ENCODE assay signal across 8 cellular contexts in the genomic region with DNA sequence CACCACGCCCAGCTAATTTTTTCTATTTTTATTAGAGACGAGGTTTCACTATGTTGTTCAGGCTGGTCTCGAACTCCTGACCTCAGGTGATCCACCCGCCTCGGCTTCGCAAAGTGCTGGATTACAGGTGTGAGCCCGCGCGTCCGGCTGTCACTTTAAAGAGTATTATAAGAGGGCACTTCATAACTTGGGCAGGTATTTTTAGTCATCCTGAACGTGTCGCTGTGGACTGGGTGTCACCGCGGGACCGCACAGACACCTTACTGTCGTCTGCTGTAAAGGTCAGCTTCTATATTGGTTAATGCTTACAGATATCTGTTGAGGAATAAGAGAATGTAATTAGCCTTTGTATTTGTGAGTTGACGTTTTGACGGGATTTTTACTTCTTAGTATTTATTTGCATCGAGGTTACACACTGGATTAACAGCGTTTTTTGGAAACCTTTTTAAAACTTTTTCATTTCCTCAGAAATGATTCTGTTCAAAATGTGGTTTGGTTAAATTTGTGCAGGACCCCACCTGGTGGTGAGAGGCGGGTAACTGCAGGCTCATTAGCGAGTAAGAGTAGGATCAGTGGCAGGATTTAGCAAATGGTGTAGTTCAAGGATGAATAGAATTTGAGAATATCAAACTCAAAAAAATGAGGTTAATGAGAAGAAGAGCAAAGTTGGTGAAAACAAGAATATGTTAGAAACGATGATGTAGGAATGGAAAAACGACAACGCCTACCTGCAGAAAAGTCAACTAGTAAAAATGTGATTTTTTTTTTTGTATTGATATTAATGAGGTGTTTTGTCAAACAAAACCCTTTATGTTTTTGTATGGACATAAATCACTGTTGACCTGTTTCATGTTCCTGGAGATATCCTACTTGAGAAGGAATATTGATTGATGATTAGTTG. TPM values are rescaled to one million over a fixed set of nuclear protein-coding genes. Genes with fewer than 3 reads are reported as not detected.
DNase-seq lines count a peak whose midpoint lies in the region; TF ChIP-seq lines count a peak whose summit lies in the region.

No MANE protein-coding gene starts in this region.

- H3K27me3 Mint-ChIP-seq in T-helper 2 cell treated with Interferon-gamma antibody and Interleukin-4, amounts not matched to agents 5 μg/mL and 100 μg/mL, for 36 hours (ENCODE audit: low read depth), result peaks cover 7% of the 10 kb centered on the region

- no peak overlapping the region for H3K4me3 ChIP-seq in GM12875 (ENCODE audit: low read depth, low read length)
- no peak overlapping the region for H3K4me3 ChIP-seq in astrocyte of the cerebellum (ENCODE audit: low read depth, low read length)
- no peak overlapping the region for H3K4me3 ChIP-seq in hepatocyte
- peak overlapping the region in 2 of 3 donors; percentile 38 to 41 for H3K4me3 ChIP-seq in skeletal muscle tissue (ENCODE audit: low read length in 3 of 3)

- no peaks in the 10 kb centered on the region for H3K36me3 ChIP-seq in hepatocyte (replicated peaks; ENCODE audit: insufficient read depth, low read depth)
- no peaks in the 10 kb centered on the region for H3K36me3 ChIP-seq in skeletal muscle tissue (ENCODE audit: control insufficient read depth in 3 of 3, insufficient read depth in 3 of 3, low read length in 3 of 3)

- H3K27me3 ChIP-seq in hepatocyte, result no peaks in the 10 kb centered on the region
- H3K27me3 ChIP-seq in skeletal muscle tissue (ENCODE audit: control insufficient read depth in 3 of 3, insufficient read depth in 3 of 3, low read length in 3 of 3), result no peaks in the 10 kb centered on the region

- H3K36me3 Mint-ChIP-seq in T-helper 2 cell treated with Interferon-gamma antibody and Interleukin-4, amounts not matched to agents 5 μg/mL and 100 μg/mL, for 36 hours (ENCODE audit: low read depth), result peaks cover 23% of the 10 kb centered on the region

- peaks cover 76% of the 10 kb centered on the region for H4K20me1 ChIP-seq in hepatocyte (ENCODE audit: insufficient read depth, poor library complexity, severe bottlenecking)

- H3K27ac ChIP-seq in hepatocyte (peak overlapping the region; percentile 24), skeletal muscle tissue (ENCODE audit: low read depth, low read length) (peak overlapping the region; percentile 92)

- H3K4me3 Mint-ChIP-seq in T-helper 2 cell treated with Interferon-gamma antibody and Interleukin-4, amounts not matched to agents 5 μg/mL and 100 μg/mL, for 36 hours, result peak overlapping the region; percentile 97

- peak; percentile 76; the same call in 1 of the 2 replicates for TF ChIP-seq CTCF in GM12875 (IDR thresholded peaks at IDR 0.05; ENCODE audit: borderline replicate concordance, insufficient read depth, low read depth, low read length)
- peak; percentile 92 for TF ChIP-seq CTCF in LNCAP (IDR thresholded peaks at IDR 0.05)
- TF ChIP-seq CTCF in astrocyte of the cerebellum (IDR thresholded peaks at IDR 0.05; ENCODE audit: low read depth, low read length, missing control alignments), result peak; percentile 95
- peak; percentile 84 for TF ChIP-seq CTCF in hepatocyte (IDR thresholded peaks at IDR 0.05; ENCODE audit: poor library complexity)

- H3K27ac Mint-ChIP-seq in T-helper 2 cell treated with Interferon-gamma antibody and Interleukin-4, amounts not matched to agents 5 μg/mL and 100 μg/mL, for 36 hours, result peak overlapping the region; percentile 6

- peaks cover 24% of the 10 kb centered on the region for H3K4me1 Mint-ChIP-seq in T-helper 2 cell treated with Interferon-gamma antibody and Interleukin-4, amounts not matched to agents 5 μg/mL and 100 μg/mL, for 36 hours (ENCODE audit: low read depth)

- no peak overlapping the region for H2AFZ ChIP-seq in hepatocyte

- WGBS in hepatocyte (ENCODE audit: low lambda C conversion rate, missing lambda C conversion rate), result 56% methylated on average over 25 of the region's 25 CpGs

- in situ Hi-C loops in ACHN (cut with HindIII; ENCODE audit: low pct_ligation_motif_present, low pct_unique_long_range_greater_than_20kb, low sequenced_read_pairs), result no loop called here
- in situ Hi-C loops in astrocyte of the cerebellum (cut with HindIII; ENCODE audit: low sequenced_read_pairs), result loop anchor here (10.0 kb wide), 1 partner anchor 45 kb away; no protein-coding TSS in a partner anchor

- H3K79me2 ChIP-seq in hepatocyte, result peaks cover 76% of the 10 kb centered on the region

- peak; percentile 82 for DNase-seq in ACHN
- DNase-seq in T-helper 2 cell treated with Interferon-gamma antibody and Interleukin-4, amounts not matched to agents 5 μg/mL and 100 μg/mL, for 36 hours (ENCODE audit: low spot score), result peak; percentile 42
- peak; percentile 58 for DNase-seq in astrocyte of the cerebellum (ENCODE audit: low read depth)
- peak; percentile 69 for DNase-seq in hepatocyte (ENCODE audit: low spot score)
- no peak for DNase-seq in NCI-H774 (lab: John Stamatoyannopoulos, UW)

- peak overlapping the region; percentile 83 for H3K4me2 ChIP-seq in hepatocyte

- H3K9me3 Mint-ChIP-seq in T-helper 2 cell treated with Interferon-gamma antibody and Interleukin-4, amounts not matched to agents 5 μg/mL and 100 μg/mL, for 36 hours, result no peaks in the 10 kb centered on the region

- H3K4me1 ChIP-seq in hepatocyte (ENCODE audit: insufficient read depth), result peaks cover 10% of the 10 kb centered on the region
- peaks cover 25 to 44% (median 34%) of the 10 kb centered on the region in 3 donors for H3K4me1 ChIP-seq in skeletal muscle tissue (ENCODE audit: control insufficient read depth in 3 of 3, insufficient read depth in 3 of 3, low read length in 3 of 3)

- H3K9ac ChIP-seq in skeletal muscle tissue (ENCODE audit: low read depth in 1 of 3, low read length in 3 of 3), result peak overlapping the region in 2 of 3 donors; percentile 24 to 69

- H3K9me3 ChIP-seq in hepatocyte (ENCODE audit: low read depth) (no peaks in the 10 kb centered on the region), skeletal muscle tissue (ENCODE audit: control insufficient read depth in 3 of 3, low read length in 3 of 3) (no peaks in the 10 kb centered on the region)

- H3K9me2 ChIP-seq in hepatocyte (replicated peaks; ENCODE audit: insufficient read depth), result no peaks in the 10 kb centered on the region

RNA-seq across cellular contexts. Expression of gene DNAJB6, which starts 3.2 kb away (rescaled TPM):
- total RNA-seq in hepatocyte, result 92.2 and 118 TPM in 2 replicates
- polyA plus RNA-seq in hepatocyte, result 106 and 110 TPM in 2 replicates
- 68.9 TPM for total RNA-seq in skeletal muscle tissue

Comparison
In these comparisons a context has a peak if more than half of its experiments do, and no peak if none do; other contexts are left out.
1. H3K4me3 ChIP-seq: peak in skeletal muscle tissue (2 of 3); none in GM12875 (single experiment), astrocyte of the cerebellum (single experiment) and hepatocyte (single experiment).
2. Peak in every context shown above with its lines, with median percentiles within 50 percentile points of each other: CTCF ChIP-seq.